8 cellular contexts compared by ENCODE assay signal in genomic region chr4:139085141-139085540, GRCh38.
DNase-seq lines count a peak whose midpoint lies in the region; ATAC-seq, FAIRE-seq and TF ChIP-seq lines count a peak whose summit lies in the region.

No MANE protein-coding gene starts in this region.

- no peaks in the 10 kb centered on the region for H3K36me3 Mint-ChIP-seq in WTC11

- H3K9ac ChIP-seq in stomach smooth muscle (ENCODE audit: low read length in 2 of 2), result no peak overlapping the region

- CTCF ChIA-PET in A549 (lab: Yijun Ruan, JAX), result interaction anchor here (1.2 to 2.5 kb wide), 2 partner anchors 29 to 54 kb away, joined by 3 to 9 read pairs; no protein-coding TSS in a partner anchor
- CTCF ChIA-PET in WTC11 (lab: Charles Lee), result interaction anchor here (1.4 kb wide), 1 partner anchor 55 kb away, joined by 5 read pairs; no protein-coding TSS in a partner anchor

- H3K27me3 ChIP-seq in stomach smooth muscle (ENCODE audit: control insufficient read depth in 1 of 2, insufficient read depth in 2 of 2, low read length in 2 of 2), result no peaks in the 10 kb centered on the region

- H3K4me3 ChIP-seq in A549 (peak overlapping the region; percentile 79), GM12865 (ENCODE audit: low read depth, low read length) (peak overlapping the region; percentile 100), stomach smooth muscle (ENCODE audit: low read length in 2 of 2) (peak overlapping the region; percentile 77 to 96)

- no peaks in the 10 kb centered on the region; the same call in 1 of the 2 replicates for H3K27me3 Mint-ChIP-seq in WTC11 (ENCODE audit: low read depth)

- H3K4me3 Mint-ChIP-seq in WTC11, result peak overlapping the region; percentile 96

- peaks cover 30% of the 10 kb centered on the region for H3K4me1 Mint-ChIP-seq in WTC11

- no peak for FAIRE-seq in A549 (lab: Jason Lieb, UNC)

- no peaks in the 10 kb centered on the region for H3K9me3 Mint-ChIP-seq in WTC11

- H3K27ac Mint-ChIP-seq in WTC11, result peak overlapping the region; percentile 96

- peaks cover 23% of the 10 kb centered on the region for H3K4me1 ChIP-seq in A549
- H3K4me1 ChIP-seq in stomach smooth muscle (ENCODE audit: control insufficient read depth, insufficient read depth, low read length), result no peaks in the 10 kb centered on the region

- 0 out of 5 replicates have a peak, but pooled peaks of 1 of the 2 experiments have one; percentile 19 for TF ChIP-seq RAD21 in A549 (conservative IDR thresholded peaks at IDR 0.05 in 1 of 2, IDR thresholded peaks at IDR 0.05 in 1 of 2)

- DNase-seq in A549 (ENCODE audit: low read depth in 1 of 2, low spot score in 1 of 2) (peak in 1 of 2 experiments; percentile 13), GM12865 (ENCODE audit: low read depth) (no peak), WTC11 (ENCODE audit: low spot score) (no peak), hepatic stellate cell (ENCODE audit: low spot score) (peak; percentile 11), NCI-H82 (lab: John Stamatoyannopoulos, UW) (no peak), SKM-1 treated with dmso at 0.1 percent for 144 hours (lab: John Stamatoyannopoulos, UW; ENCODE audit: unreplicated experiment) (no peak), NCI-H1048 (lab: John Stamatoyannopoulos, UW) (no peak)

- TF ChIP-seq EP300 in A549 (IDR thresholded peaks at IDR 0.05), result no peak

- WGBS in A549 (ENCODE audit: missing lambda C conversion rate), result 12% methylated on average over 5 of the region's 5 CpGs

- H3K9me3 ChIP-seq in A549 (no peaks in the 10 kb centered on the region), stomach smooth muscle (ENCODE audit: control insufficient read depth in 2 of 2, low read length in 2 of 2) (no peaks in the 10 kb centered on the region)

- no peak for ATAC-seq in A549
- ATAC-seq in WTC11, result no peak

- POLR2A ChIA-PET in A549 (lab: Yijun Ruan, JAX), result no interaction called here
- POLR2A ChIA-PET in WTC11 (lab: Charles Lee), result interaction anchor here (1.0 kb wide), 1 partner anchor 92 kb away, joined by 4 read pairs; the partner anchor contains the start of gene ELF2

- H3K4me2 ChIP-seq in A549, result peak overlapping the region; percentile 82

- TF ChIP-seq POLR2A in A549 (IDR thresholded peaks at IDR 0.05; ENCODE audit: low read length), result no peak

- TF ChIP-seq CTCF in A549 (IDR thresholded peaks at IDR 0.05), result peak; percentile 38
- TF ChIP-seq CTCF in GM12865 (IDR thresholded peaks at IDR 0.05; ENCODE audit: insufficient read depth, low read depth, low read length, missing control alignments), result peak; percentile 4
- TF ChIP-seq CTCF in WTC11 (IDR thresholded peaks at IDR 0.05), result no peak

- H3K27ac ChIP-seq in A549 (peak overlapping the region; percentile 97 to 98; a peak in 5 of 6 replicates), stomach smooth muscle (ENCODE audit: low read length) (peak overlapping the region; percentile 95)

- no peaks in the 10 kb centered on the region for H3K36me3 ChIP-seq in stomach smooth muscle (ENCODE audit: control insufficient read depth in 2 of 2, insufficient read depth in 2 of 2, low read length in 2 of 2)

TF ChIP-seq in A549, 52 proteins besides CTCF, POLR2A, EP300 and RAD21:
- TF ChIP-seq TFCP2L1 (CRISPR knock-in tag; IDR thresholded peaks at IDR 0.05), result no peak
- no peak for TF ChIP-seq CEBPB (IDR thresholded peaks at IDR 0.05)
- TF ChIP-seq CHD2 (IDR thresholded peaks at IDR 0.05; ENCODE audit: low read length, partially characterized antibody), result no peak
- no peak for TF ChIP-seq HDAC2 (IDR thresholded peaks at IDR 0.05)
- TF ChIP-seq MAFK (IDR thresholded peaks at IDR 0.05; ENCODE audit: partially characterized antibody), result peak; percentile 97
- no peak for TF ChIP-seq EHMT2 (IDR thresholded peaks at IDR 0.05; ENCODE audit: low read depth)
- no peak for TF ChIP-seq FOSL2 (IDR thresholded peaks at IDR 0.05)
- no peak for TF ChIP-seq FOSL2 (CRISPR knock-in tag; IDR thresholded peaks at IDR 0.05)
- TF ChIP-seq, protein P1, sequence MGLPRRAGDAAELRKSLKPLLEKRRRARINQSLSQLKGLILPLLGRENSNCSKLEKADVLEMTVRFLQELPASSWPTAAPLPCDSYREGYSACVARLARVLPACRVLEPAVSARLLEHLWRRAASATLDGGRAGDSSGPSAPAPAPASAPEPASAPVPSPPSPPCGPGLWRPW (IDR thresholded peaks at IDR 0.05), result no peak

TF ChIP-seq in WTC11, 78 proteins besides CTCF, POLR2A, EP300 and RAD21:
- TF ChIP-seq ZNF219 (CRISPR knock-in tag; IDR thresholded peaks at IDR 0.05; ENCODE audit: borderline replicate concordance) (no peak), FOXP1 (CRISPR knock-in tag; IDR thresholded peaks at IDR 0.05; ENCODE audit: borderline replicate concordance) (no peak), NR2C2 (CRISPR knock-in tag; IDR thresholded peaks at IDR 0.05) (no peak), FOXJ3 (CRISPR knock-in tag; IDR thresholded peaks at IDR 0.05; ENCODE audit: borderline replicate concordance) (no peak), ZNF671 (CRISPR knock-in tag; IDR thresholded peaks at IDR 0.05) (no peak), NFYB (CRISPR knock-in tag; conservative IDR thresholded peaks at IDR 0.05; ENCODE audit: low read depth) (no peak), TEAD1 (CRISPR knock-in tag; IDR thresholded peaks at IDR 0.05) (no peak), TP53 (CRISPR knock-in tag; IDR thresholded peaks at IDR 0.05) (no peak), IRF1 (CRISPR knock-in tag; IDR thresholded peaks at IDR 0.05) (no peak), FOXK1 (CRISPR knock-in tag; IDR thresholded peaks at IDR 0.05) (no peak), RORB (CRISPR knock-in tag; IDR thresholded peaks at IDR 0.05) (no peak)
- TF ChIP-seq, protein P2, sequence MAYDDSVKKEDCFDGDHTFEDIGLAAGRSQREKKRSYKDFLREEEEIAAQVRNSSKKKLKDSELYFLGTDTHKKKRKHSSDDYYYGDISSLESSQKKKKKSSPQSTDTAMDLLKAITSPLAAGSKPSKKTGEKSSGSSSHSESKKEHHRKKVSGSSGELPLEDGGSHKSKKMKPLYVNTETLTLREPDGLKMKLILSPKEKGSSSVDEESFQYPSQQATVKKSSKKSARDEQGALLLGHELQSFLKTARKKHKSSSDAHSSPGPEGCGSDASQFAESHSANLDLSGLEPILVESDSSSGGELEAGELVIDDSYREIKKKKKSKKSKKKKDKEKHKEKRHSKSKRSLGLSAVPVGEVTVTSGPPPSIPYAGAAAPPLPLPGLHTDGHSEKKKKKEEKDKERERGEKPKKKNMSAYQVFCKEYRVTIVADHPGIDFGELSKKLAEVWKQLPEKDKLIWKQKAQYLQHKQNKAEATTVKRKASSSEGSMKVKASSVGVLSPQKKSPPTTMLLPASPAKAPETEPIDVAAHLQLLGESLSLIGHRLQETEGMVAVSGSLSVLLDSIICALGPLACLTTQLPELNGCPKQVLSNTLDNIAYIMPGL (CRISPR knock-in tag; IDR thresholded peaks at IDR 0.05), result no peak

Comparison
In these comparisons a context has a peak if more than half of its experiments do, and no peak if none do; other contexts are left out.
1. Of the 8 proteins assayed by ChIP-seq in both WTC11 and A549: peak only in WTC11: none; only in A549: CTCF; in both: none; in neither: 7.